Comparison of ENCODE assay signal across 1 cellular context in genomic region chr12:53223006-53223305, GRCh38.
A peak's percentile ranks its signal among the peaks of the same experiment; 100 is the strongest.
TF ChIP-seq lines count a peak whose summit lies in the region.

No MANE protein-coding gene starts in this region.

TF ChIP-seq in HepG2, 621 proteins besides CTCF, POLR2A, EP300 and RAD21:
- TF ChIP-seq, protein P1, sequence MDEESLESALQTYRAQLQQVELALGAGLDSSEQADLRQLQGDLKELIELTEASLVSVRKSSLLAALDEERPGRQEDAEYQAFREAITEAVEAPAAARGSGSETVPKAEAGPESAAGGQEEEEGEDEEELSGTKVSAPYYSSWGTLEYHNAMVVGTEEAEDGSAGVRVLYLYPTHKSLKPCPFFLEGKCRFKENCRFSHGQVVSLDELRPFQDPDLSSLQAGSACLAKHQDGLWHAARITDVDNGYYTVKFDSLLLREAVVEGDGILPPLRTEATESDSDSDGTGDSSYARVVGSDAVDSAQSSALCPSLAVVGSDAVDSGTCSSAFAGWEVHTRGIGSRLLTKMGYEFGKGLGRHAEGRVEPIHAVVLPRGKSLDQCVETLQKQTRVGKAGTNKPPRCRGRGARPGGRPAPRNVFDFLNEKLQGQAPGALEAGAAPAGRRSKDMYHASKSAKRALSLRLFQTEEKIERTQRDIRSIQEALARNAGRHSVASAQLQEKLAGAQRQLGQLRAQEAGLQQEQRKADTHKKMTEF (CRISPR knock-in tag; IDR thresholded peaks at IDR 0.05), result no peak
- TF ChIP-seq HNRNPL (IDR thresholded peaks at IDR 0.05; ENCODE audit: low read depth, low read length) (0 out of 2 replicates have a peak, but pooled peaks have one; percentile 18), ZNF841 (CRISPR knock-in tag; IDR thresholded peaks at IDR 0.05; ENCODE audit: borderline replicate concordance) (no peak), ZNF563 (CRISPR knock-in tag; IDR thresholded peaks at IDR 0.05) (no peak), TEAD2 (CRISPR knock-in tag; IDR thresholded peaks at IDR 0.05) (no peak)
- TF ChIP-seq, protein P2, sequence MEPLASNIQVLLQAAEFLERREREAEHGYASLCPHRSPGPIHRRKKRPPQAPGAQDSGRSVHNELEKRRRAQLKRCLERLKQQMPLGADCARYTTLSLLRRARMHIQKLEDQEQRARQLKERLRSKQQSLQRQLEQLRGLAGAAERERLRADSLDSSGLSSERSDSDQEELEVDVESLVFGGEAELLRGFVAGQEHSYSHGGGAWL (CRISPR knock-in tag; IDR thresholded peaks at IDR 0.05), result no peak
TF ChIP-seq in HepG2: peak in this region for 1.
